In genomic region chr1:185438936-185439335, GRCh38 we compare ENCODE assay signal across 12 cellular contexts.
A peak's percentile ranks its signal among the peaks of the same experiment; 100 is the strongest.
DNase-seq lines count a peak whose midpoint lies in the region; ATAC-seq and TF ChIP-seq lines count a peak whose summit lies in the region.
"Had no signal": no experiment of that assay in that cellular context is flagged by ENCODE, and none has a peak within 500 bp of the region (broad histone marks: within the 10 kb centered on the region; RNA-seq: fewer than 3 reads in every experiment).

No MANE protein-coding gene starts in this region.

- TF ChIP-seq CTCF in neutrophil (IDR thresholded peaks at IDR 0.05): no peak

- H3K27me3 ChIP-seq in adipocyte (replicated peaks; ENCODE audit: control insufficient read depth, insufficient read depth, low read length) (no peaks in the 10 kb centered on the region), neutrophil (no peaks in the 10 kb centered on the region)
- H3K27me3 ChIP-seq: heart right ventricle had no signal

- DNase-seq in DMS 273 treated with DMSO at 0.1 percent for 48 hours (lab: John Stamatoyannopoulos, UW) (peak; percentile 7), adipocyte (ENCODE audit: low read depth) (peak; percentile 15), left lobe of liver (ENCODE audit: low spot score) (no peak), COR-L47 (lab: John Stamatoyannopoulos, UW) (no peak)
- DNase-seq: activated CD4-positive, alpha-beta T cell treated with anti-CD3 and anti-CD28 coated beads for 1 hour; heart right ventricle; nucleus accumbens had no signal

- H3K9me3 ChIP-seq in adipocyte (ENCODE audit: control insufficient read depth, low read length) (no peaks in the 10 kb centered on the region), neutrophil (no peaks in the 10 kb centered on the region)
- H3K9me3 ChIP-seq: heart right ventricle had no signal

- peak; percentile 4 for ATAC-seq in HG02884 (IDR thresholded peaks at IDR 0.05; ENCODE audit: unreplicated experiment)
- ATAC-seq in HG02852 (IDR thresholded peaks at IDR 0.05; ENCODE audit: unreplicated experiment): no peak
- ATAC-seq in left lobe of liver: no peak
- ATAC-seq in HG03045 (IDR thresholded peaks at IDR 0.05; ENCODE audit: unreplicated experiment): no peak

- no peak overlapping the region for H3K9ac ChIP-seq in adipocyte (ENCODE audit: low read length)
- H3K9ac ChIP-seq: KMS-11 had no signal

- peaks cover 27% of the 10 kb centered on the region for H3K4me1 ChIP-seq in adipocyte (ENCODE audit: control insufficient read depth, insufficient read depth, low read length)
- peaks cover 56 to 59% of the 10 kb centered on the region in 2 experiments for H3K4me1 ChIP-seq in neutrophil (ENCODE audit: control insufficient read depth in 1 of 2, insufficient read depth in 1 of 2, low read depth in 1 of 2, low read length in 1 of 2)

- H3K36me3 ChIP-seq in adipocyte (ENCODE audit: control insufficient read depth, insufficient read depth, low read length, severe bottlenecking) (no peaks in the 10 kb centered on the region), neutrophil (no peaks in the 10 kb centered on the region)
- H3K36me3 ChIP-seq: heart right ventricle had no signal

- no peak overlapping the region for H3K4me3 ChIP-seq in adipocyte (ENCODE audit: low read length)
- H3K4me3 ChIP-seq in neutrophil (ENCODE audit: low read depth in 1 of 2, low read length in 1 of 2): no peak overlapping the region
- H3K4me3 ChIP-seq: heart right ventricle had no signal

- H3K27ac ChIP-seq in neutrophil: peak overlapping the region; percentile 56
- H3K27ac ChIP-seq: KMS-11 had no signal

Comparison
In these comparisons a context has a peak if more than half of its experiments do, and no peak if none do; other contexts are left out.
1. DNase-seq: peak in DMS 273 treated with DMSO at 0.1 percent for 48 hours (single experiment) and adipocyte (single experiment); none in left lobe of liver (single experiment) and COR-L47 (single experiment).